In the genomic region with DNA sequence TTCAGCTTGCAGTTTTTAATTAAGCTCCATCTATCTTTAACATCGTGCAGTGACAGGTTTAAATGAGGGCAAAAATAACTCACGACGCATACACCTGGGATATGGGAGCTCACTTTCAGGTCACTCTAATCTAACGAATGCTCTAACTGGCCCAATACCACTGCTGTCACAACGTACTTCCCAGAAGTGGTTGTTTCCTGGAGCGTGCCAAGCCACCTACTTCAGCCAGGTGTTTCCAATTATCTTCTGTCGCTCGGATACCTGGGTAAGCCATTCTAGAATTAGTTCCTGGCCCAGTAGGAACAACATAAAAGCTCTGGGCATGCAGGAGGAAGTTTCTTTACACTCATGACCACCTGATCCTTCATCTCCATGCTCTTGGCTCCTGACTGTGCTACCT, we compare ENCODE assay signal across 1 cellular context.
TF ChIP-seq lines count a peak whose summit lies in the region.

No MANE protein-coding gene starts in this region.

TF ChIP-seq in GM23338, 12 proteins besides CTCF, POLR2A, EP300 and RAD21:
- no peak for TF ChIP-seq ZNF462 (CRISPR knock-in tag; IDR thresholded peaks at IDR 0.05)
- no peak for TF ChIP-seq POLR2AphosphoS5 (IDR thresholded peaks at IDR 0.05; ENCODE audit: low read depth)
- no peak for TF ChIP-seq STAT1 (IDR thresholded peaks at IDR 0.05; ENCODE audit: unreplicated experiment)
- no peak for TF ChIP-seq EZH2phosphoT487 (IDR thresholded peaks at IDR 0.05; ENCODE audit: unreplicated experiment)
- no peak for TF ChIP-seq ZNF114 (CRISPR knock-in tag; IDR thresholded peaks at IDR 0.05)
- TF ChIP-seq CREB1 (CRISPR knock-in tag; IDR thresholded peaks at IDR 0.05; ENCODE audit: low read depth) = no peak
- TF ChIP-seq, protein P1, sequence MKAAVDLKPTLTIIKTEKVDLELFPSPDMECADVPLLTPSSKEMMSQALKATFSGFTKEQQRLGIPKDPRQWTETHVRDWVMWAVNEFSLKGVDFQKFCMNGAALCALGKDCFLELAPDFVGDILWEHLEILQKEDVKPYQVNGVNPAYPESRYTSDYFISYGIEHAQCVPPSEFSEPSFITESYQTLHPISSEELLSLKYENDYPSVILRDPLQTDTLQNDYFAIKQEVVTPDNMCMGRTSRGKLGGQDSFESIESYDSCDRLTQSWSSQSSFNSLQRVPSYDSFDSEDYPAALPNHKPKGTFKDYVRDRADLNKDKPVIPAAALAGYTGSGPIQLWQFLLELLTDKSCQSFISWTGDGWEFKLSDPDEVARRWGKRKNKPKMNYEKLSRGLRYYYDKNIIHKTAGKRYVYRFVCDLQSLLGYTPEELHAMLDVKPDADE (IDR thresholded peaks at IDR 0.05) = no peak
- no peak for TF ChIP-seq ZNF331 (CRISPR knock-in tag; IDR thresholded peaks at IDR 0.05; ENCODE audit: low read depth)
- no peak for TF ChIP-seq EZH2 (IDR thresholded peaks at IDR 0.05; ENCODE audit: low read depth, unreplicated experiment)
- TF ChIP-seq JUNB (IDR thresholded peaks at IDR 0.05; ENCODE audit: unreplicated experiment) = no peak
- TF ChIP-seq REST (IDR thresholded peaks at IDR 0.05; ENCODE audit: unreplicated experiment) = no peak
- no peak for TF ChIP-seq NANOG (IDR thresholded peaks at IDR 0.05; ENCODE audit: borderline replicate concordance)
